Comparison of ENCODE assay signal across 36 cellular contexts in the genomic region with DNA sequence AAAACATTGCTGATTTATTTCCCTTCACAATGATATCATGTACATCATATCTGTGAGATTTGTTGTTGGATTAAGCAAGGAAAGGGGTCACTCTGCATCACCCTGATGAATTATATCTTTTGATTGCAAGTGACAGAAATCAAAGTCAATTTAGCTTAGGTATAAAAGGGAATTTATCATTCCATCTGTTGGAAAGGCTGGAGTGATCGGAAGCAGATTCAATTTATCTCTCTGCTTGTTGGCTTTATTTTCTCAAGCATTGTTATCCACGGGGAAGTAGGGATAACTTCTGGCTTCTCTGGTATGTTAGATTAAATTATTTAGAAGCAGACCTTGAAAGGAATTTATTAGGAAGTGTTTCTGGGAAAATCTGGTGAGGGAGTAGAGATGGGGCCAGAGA.
"Had no signal": no experiment of that assay in that cellular context is flagged by ENCODE, and none has a peak within 500 bp of the region (broad histone marks: within the 10 kb centered on the region; RNA-seq: fewer than 3 reads in every experiment).

No MANE protein-coding gene starts in this region.

- H3K27me3 Mint-ChIP-seq: activated naive CD4-positive, alpha-beta T cell treated with anti-CD3 and anti-CD28 coated beads, Interleukin-2, amount 10 ng/mL, durations not matched to agents 7 days and 5 days; activated naive CD8-positive, alpha-beta T cell treated with anti-CD3 and anti-CD28 coated beads for 36 hours; activated naive CD8-positive, alpha-beta T cell treated with anti-CD3 and anti-CD28 coated beads, Interleukin-2, amount 50 U/mL, for 24 hours; activated T-helper 17 cell treated with anti-CD3 and anti-CD28 coated beads, Interleukin-2, amount 50 U/mL, for 72 hours; central memory CD8-positive, alpha-beta T cell had no signal

- H3K36me3 ChIP-seq: adrenal gland, ascending aorta, brain microvascular endothelial cell, breast epithelium, cardiac muscle cell had no signal

- H3K4me3 Mint-ChIP-seq: activated naive CD4-positive, alpha-beta T cell treated with anti-CD3 and anti-CD28 coated beads for 36 hours; activated naive CD4-positive, alpha-beta T cell treated with anti-CD3 and anti-CD28 coated beads, Interleukin-2, amount 10 ng/mL, durations not matched to agents 7 days and 5 days; activated naive CD4-positive, alpha-beta T cell treated with anti-CD3 and anti-CD28 coated beads, Interleukin-2, amount 50 U/mL, for 24 hours; activated naive CD8-positive, alpha-beta T cell; activated naive CD8-positive, alpha-beta T cell treated with anti-CD3 and anti-CD28 coated beads for 36 hours; activated naive CD8-positive, alpha-beta T cell treated with anti-CD3 and anti-CD28 coated beads, Interleukin-2, amount 10 ng/mL, durations not matched to agents 7 days and 5 days; activated naive CD8-positive, alpha-beta T cell treated with anti-CD3 and anti-CD28 coated beads, Interleukin-2, amount 50 U/mL, for 24 hours; activated T-cell treated with anti-CD3 and anti-CD28 coated beads, Interleukin-2, amount 50 U/mL, for 4 hours; activated T-cell treated with anti-CD3 and anti-CD28 coated beads, Interleukin-2, amount 50 U/mL, for 72 hours; activated T-helper 1 cell treated with anti-CD3 and anti-CD28 coated beads, Interleukin-12 subunit alpha, Interleukin-12 subunit beta, Interleukin-2, Interleukin-4 antibody, amounts not matched to agents 30 ng/mL and 10 ng/mL and 1 ng/mL, durations not matched to agents 14 hours and 24 hours and 36 hours; activated T-helper 17 cell treated with anti-CD3 and anti-CD28 coated beads, Interleukin-2, amount 50 U/mL, for 72 hours; brain; central memory CD8-positive, alpha-beta T cell had no signal

- DNase-seq: activated effector memory CD4-positive, alpha-beta T cell treated with anti-CD3 and anti-CD28 coated beads, Interleukin-2, amount 50 U/mL, for 16 hours; activated effector memory CD4-positive, alpha-beta T cell treated with Interleukin-2 at 50 U/mL for 16 hours; activated gamma-delta T cell; activated gamma-delta T cell treated with Interleukin-2 at 50 U/mL for 16 hours; activated naive CD4-positive, alpha-beta T cell; activated naive CD4-positive, alpha-beta T cell treated with anti-CD3 and anti-CD28 coated beads for 36 hours; activated naive CD4-positive, alpha-beta T cell treated with anti-CD3 and anti-CD28 coated beads, Interleukin-2, amount 10 ng/mL, durations not matched to agents 7 days and 5 days; activated naive CD4-positive, alpha-beta T cell treated with anti-CD3 and anti-CD28 coated beads, Interleukin-2, amount 50 U/mL, for 16 hours; activated naive CD4-positive, alpha-beta T cell treated with Interleukin-2 at 50 U/mL for 16 hours; activated naive CD8-positive, alpha-beta T cell treated with anti-CD3 and anti-CD28 coated beads for 36 hours; activated naive CD8-positive, alpha-beta T cell treated with anti-CD3 and anti-CD28 coated beads, Interleukin-2, amount 10 ng/mL, durations not matched to agents 7 days and 5 days; activated naive CD8-positive, alpha-beta T cell treated with anti-CD3 and anti-CD28 coated beads, Interleukin-2, amount 50 U/mL, for 24 hours; activated T-cell treated with anti-CD3 and anti-CD28 coated beads, Interleukin-2, amount 50 U/mL, for 4 hours; activated T-cell treated with anti-CD3 and anti-CD28 coated beads, Interleukin-2, amount 50 U/mL, for 48 hours; activated T-cell treated with anti-CD3 and anti-CD28 coated beads, Interleukin-2, amount 50 U/mL, for 72 hours; adrenal gland; amniotic stem cell; amygdala; anterior cingulate cortex; aorta; body of pancreas; brain microvascular endothelial cell; caudate nucleus; central memory CD4-positive, alpha-beta T cell; cerebellar nuclear complex had no signal

- H3K9me3 ChIP-seq: adrenal gland, ascending aorta, body of pancreas, breast epithelium had no signal

- H3K9me3 Mint-ChIP-seq: activated naive CD4-positive, alpha-beta T cell treated with anti-CD3 and anti-CD28 coated beads for 36 hours; activated naive CD4-positive, alpha-beta T cell treated with anti-CD3 and anti-CD28 coated beads, Interleukin-2, amount 10 ng/mL, durations not matched to agents 7 days and 5 days; activated naive CD8-positive, alpha-beta T cell treated with anti-CD3 and anti-CD28 coated beads, Interleukin-2, amount 50 U/mL, for 24 hours; activated T-cell treated with anti-CD3 and anti-CD28 coated beads, Interleukin-2, amount 50 U/mL, for 4 hours; activated T-helper 1 cell treated with anti-CD3 and anti-CD28 coated beads, Interleukin-12 subunit alpha, Interleukin-12 subunit beta, Interleukin-2, Interleukin-4 antibody, amounts not matched to agents 30 ng/mL and 10 ng/mL and 1 ng/mL, durations not matched to agents 14 hours and 24 hours and 36 hours; activated T-helper 2 cell treated with anti-CD3 and anti-CD28 coated beads, Interferon-gamma antibody, Interleukin-2, Interleukin-4, amounts not matched to agents 10 μg/mL and 5 μg/mL and 100 μg/mL, durations not matched to agents 14 hours and 24 hours and 36 hours had no signal

- H3K36me3 Mint-ChIP-seq: activated naive CD4-positive, alpha-beta T cell treated with anti-CD3 and anti-CD28 coated beads, Interleukin-2, amount 10 ng/mL, durations not matched to agents 7 days and 5 days; activated naive CD4-positive, alpha-beta T cell treated with anti-CD3 and anti-CD28 coated beads, Interleukin-2, amount 50 U/mL, for 24 hours; activated naive CD4-positive, alpha-beta T cell treated with anti-CD3 and anti-CD28 coated beads, Interleukin-2, amount 50 U/mL, for 72 hours; activated naive CD8-positive, alpha-beta T cell; activated naive CD8-positive, alpha-beta T cell treated with anti-CD3 and anti-CD28 coated beads for 36 hours; activated naive CD8-positive, alpha-beta T cell treated with anti-CD3 and anti-CD28 coated beads, Interleukin-2, amount 10 ng/mL, durations not matched to agents 7 days and 5 days; brain had no signal

- ATAC-seq: activated naive CD4-positive, alpha-beta T cell treated with anti-CD3 and anti-CD28 coated beads, Interleukin-2, amount 50 U/mL, for 72 hours; activated naive CD8-positive, alpha-beta T cell treated with anti-CD3 and anti-CD28 coated beads, Interleukin-2, amount 50 U/mL, for 24 hours; activated T-cell treated with anti-CD3 and anti-CD28 coated beads, Interleukin-2, amount 50 U/mL, for 4 hours; activated T-cell treated with anti-CD3 and anti-CD28 coated beads, Interleukin-2, amount 50 U/mL, for 72 hours; activated T-helper 17 cell treated with anti-CD3 and anti-CD28 coated beads, Interleukin-2, amount 50 U/mL, for 72 hours; body of pancreas had no signal

- H3K27ac ChIP-seq: adrenal gland, ascending aorta, body of pancreas, brain microvascular endothelial cell, breast epithelium, cardiac muscle cell had no signal

- H3K27me3 ChIP-seq: adrenal gland, ascending aorta, body of pancreas, brain microvascular endothelial cell, breast epithelium, cardiac muscle cell had no signal

- H3K4me3 ChIP-seq: adrenal gland, ascending aorta, body of pancreas, breast epithelium, cardiac muscle cell had no signal

- H3K4me1 ChIP-seq: adrenal gland, ascending aorta, body of pancreas, breast epithelium had no signal

- H3K27ac Mint-ChIP-seq: activated naive CD4-positive, alpha-beta T cell treated with anti-CD3 and anti-CD28 coated beads for 36 hours; activated naive CD4-positive, alpha-beta T cell treated with anti-CD3 and anti-CD28 coated beads, Interleukin-2, amount 10 ng/mL, durations not matched to agents 7 days and 5 days; activated naive CD4-positive, alpha-beta T cell treated with anti-CD3 and anti-CD28 coated beads, Interleukin-2, amount 50 U/mL, for 24 hours; activated naive CD4-positive, alpha-beta T cell treated with anti-CD3 and anti-CD28 coated beads, Interleukin-2, amount 50 U/mL, for 72 hours; activated naive CD8-positive, alpha-beta T cell; activated naive CD8-positive, alpha-beta T cell treated with anti-CD3 and anti-CD28 coated beads for 36 hours; activated naive CD8-positive, alpha-beta T cell treated with anti-CD3 and anti-CD28 coated beads, Interleukin-2, amount 10 ng/mL, durations not matched to agents 7 days and 5 days; activated naive CD8-positive, alpha-beta T cell treated with anti-CD3 and anti-CD28 coated beads, Interleukin-2, amount 50 U/mL, for 24 hours; activated T-cell treated with anti-CD3 and anti-CD28 coated beads, Interleukin-2, amount 50 U/mL, for 72 hours; activated T-helper 1 cell treated with anti-CD3 and anti-CD28 coated beads, Interleukin-12 subunit alpha, Interleukin-12 subunit beta, Interleukin-2, Interleukin-4 antibody, amounts not matched to agents 30 ng/mL and 10 ng/mL and 1 ng/mL, durations not matched to agents 14 hours and 24 hours and 36 hours; activated T-helper 17 cell treated with anti-CD3 and anti-CD28 coated beads, Interleukin-2, amount 50 U/mL, for 72 hours; activated T-helper 2 cell treated with anti-CD3 and anti-CD28 coated beads, Interferon-gamma antibody, Interleukin-2, Interleukin-4, amounts not matched to agents 10 μg/mL and 5 μg/mL and 100 μg/mL, durations not matched to agents 14 hours and 24 hours and 36 hours; brain had no signal

- H3K4me1 Mint-ChIP-seq: activated naive CD4-positive, alpha-beta T cell treated with anti-CD3 and anti-CD28 coated beads, Interleukin-2, amount 10 ng/mL, durations not matched to agents 7 days and 5 days; activated naive CD4-positive, alpha-beta T cell treated with anti-CD3 and anti-CD28 coated beads, Interleukin-2, amount 50 U/mL, for 24 hours; activated naive CD8-positive, alpha-beta T cell treated with anti-CD3 and anti-CD28 coated beads for 36 hours; activated naive CD8-positive, alpha-beta T cell treated with anti-CD3 and anti-CD28 coated beads, Interleukin-2, amount 10 ng/mL, durations not matched to agents 7 days and 5 days; activated naive CD8-positive, alpha-beta T cell treated with anti-CD3 and anti-CD28 coated beads, Interleukin-2, amount 50 U/mL, for 24 hours; activated T-helper 17 cell treated with anti-CD3 and anti-CD28 coated beads, Interleukin-2, amount 50 U/mL, for 72 hours; central memory CD8-positive, alpha-beta T cell had no signal
